1 cellular context compared by ENCODE assay signal in genomic region chr13:98267080-98267912, GRCh38.
TF ChIP-seq lines count a peak whose summit lies in the region.

No MANE protein-coding gene starts in this region.

TF ChIP-seq in HepG2, 621 proteins besides CTCF, POLR2A, EP300 and RAD21 (continued from another document and continues in another):
- TF ChIP-seq ZNF639 (CRISPR knock-in tag; conservative IDR thresholded peaks at IDR 0.05) (no peak), RBFOX2 (IDR thresholded peaks at IDR 0.05; ENCODE audit: low read depth, low read length) (peak; percentile 73), SATB2 (CRISPR knock-in tag; IDR thresholded peaks at IDR 0.05) (no peak), ZNF543 (CRISPR knock-in tag; IDR thresholded peaks at IDR 0.05) (no peak), RERE (CRISPR knock-in tag; IDR thresholded peaks at IDR 0.05; ENCODE audit: low read depth) (0 out of 2 replicates have a peak, but pooled peaks have one; percentile 43), HINFP (CRISPR knock-in tag; IDR thresholded peaks at IDR 0.05; ENCODE audit: low read depth) (no peak), NPAS2 (CRISPR knock-in tag; IDR thresholded peaks at IDR 0.05; ENCODE audit: borderline replicate concordance) (no peak), ATF2 (CRISPR knock-in tag; IDR thresholded peaks at IDR 0.05) (peak; percentile 61; the same call in 1 of the 2 replicates), ZNF678 (CRISPR knock-in tag; IDR thresholded peaks at IDR 0.05) (no peak), HDAC1 (CRISPR knock-in tag; IDR thresholded peaks at IDR 0.05) (peak; percentile 57; the same call in 1 of the 2 replicates), TSC22D2 (CRISPR knock-in tag; IDR thresholded peaks at IDR 0.05; ENCODE audit: borderline replicate concordance) (no peak; the same call in 1 of the 2 replicates), ZNF629 (CRISPR knock-in tag; conservative IDR thresholded peaks at IDR 0.05) (peak; percentile 67; the same call in 1 of the 2 replicates), BRF2 (CRISPR knock-in tag; IDR thresholded peaks at IDR 0.05) (no peak), ELF4 (CRISPR knock-in tag; IDR thresholded peaks at IDR 0.05; ENCODE audit: borderline replicate concordance) (no peak), JUND (CRISPR knock-in tag; IDR thresholded peaks at IDR 0.05) (no peak), ZNF841 (CRISPR knock-in tag; IDR thresholded peaks at IDR 0.05; ENCODE audit: borderline replicate concordance) (no peak), ERF (CRISPR knock-in tag; IDR thresholded peaks at IDR 0.05) (peak; percentile 57), ZNF747 (CRISPR knock-in tag; IDR thresholded peaks at IDR 0.05; ENCODE audit: borderline replicate concordance) (no peak; the same call in 1 of the 2 replicates), ZNF335 (CRISPR knock-in tag; IDR thresholded peaks at IDR 0.05) (no peak), NONO (IDR thresholded peaks at IDR 0.05) (no peak), NONO (CRISPR knock-in tag; conservative IDR thresholded peaks at IDR 0.05) (no peak), JUNB (CRISPR knock-in tag; IDR thresholded peaks at IDR 0.05; ENCODE audit: borderline replicate concordance) (no peak), HOXD1 (CRISPR knock-in tag; IDR thresholded peaks at IDR 0.05) (no peak), NFRKB (IDR thresholded peaks at IDR 0.05) (no peak), TCF7 (IDR thresholded peaks at IDR 0.05; ENCODE audit: low read depth) (peak; percentile 38; the same call in 1 of the 2 replicates), ZBTB40 (IDR thresholded peaks at IDR 0.05) (no peak), ZBTB40 (CRISPR knock-in tag; IDR thresholded peaks at IDR 0.05) (no peak), TMF1 (CRISPR knock-in tag; IDR thresholded peaks at IDR 0.05; ENCODE audit: low read depth) (0 out of 2 replicates have a peak, but pooled peaks have one; percentile 16), RFXAP (CRISPR knock-in tag; IDR thresholded peaks at IDR 0.05; ENCODE audit: borderline replicate concordance) (0 out of 2 replicates have a peak, but pooled peaks have one; percentile 36), CAMTA2 (CRISPR knock-in tag; IDR thresholded peaks at IDR 0.05; ENCODE audit: borderline replicate concordance) (no peak), BCLAF1 (IDR thresholded peaks at IDR 0.05) (no peak), NCOR1 (IDR thresholded peaks at IDR 0.05; ENCODE audit: borderline replicate concordance, low read length) (peak; percentile 75; the same call in 1 of the 2 replicates), FOXA1 (IDR thresholded peaks at IDR 0.05) (no peak), FOXA1 (CRISPR knock-in tag; IDR thresholded peaks at IDR 0.05) (peak; percentile 92)
